In genomic region chr3:118766306-118766669, GRCh38 we compare ENCODE assay signal across 19 cellular contexts.
DNase-seq lines count a peak whose midpoint lies in the region; ATAC-seq and TF ChIP-seq lines count a peak whose summit lies in the region.
"Had no signal": no experiment of that assay in that cellular context is flagged by ENCODE, and none has a peak within 500 bp of the region (broad histone marks: within the 10 kb centered on the region; RNA-seq: fewer than 3 reads in every experiment).

No MANE protein-coding gene starts in this region.

- H3K9me3 ChIP-seq in T-helper 17 cell (ENCODE audit: control insufficient read depth, low read length, poor library complexity, severe bottlenecking), result no peaks in the 10 kb centered on the region
- H3K9me3 ChIP-seq: BLaER1 had no signal

- no peak for DNase-seq in GM10248 (ENCODE audit: extremely low spot score)
- no peak for DNase-seq in T-helper 17 cell
- no peak for DNase-seq in KG1 (lab: John Stamatoyannopoulos, UW)
- DNase-seq in stimulated activated CD4-positive, alpha-beta T cell treated with anti-CD3 and anti-CD28 coated beads, Interleukin-4, amount 100 ng/mL, for 24 hours, result no peak
- DNase-seq: CD8-positive, alpha-beta memory T cell; DMS53; GOT3; NCI-H1105; NCI-H2107; NCI-H510A; NCI-H82; OCI-M1; Right ventricle myocardium superior; T-helper 9 cell had no signal

- no peaks in the 10 kb centered on the region for H3K27me3 Mint-ChIP-seq in T-helper 17 cell
- H3K27me3 Mint-ChIP-seq: CD8-positive, alpha-beta memory T cell had no signal

- peaks cover 2% of the 10 kb centered on the region for H3K36me3 Mint-ChIP-seq in T-helper 17 cell (ENCODE audit: low read depth)
- H3K36me3 Mint-ChIP-seq: CD8-positive, alpha-beta memory T cell had no signal

- no peaks in the 10 kb centered on the region for H3K4me1 Mint-ChIP-seq in T-helper 17 cell
- H3K4me1 Mint-ChIP-seq: CD8-positive, alpha-beta memory T cell had no signal

- POLR2A ChIA-PET in GM10248 (lab: Yijun Ruan, JAX), result no interaction called here

- CTCF ChIA-PET in GM10248 (lab: Yijun Ruan, JAX), result interaction anchor here (1.0 to 2.5 kb wide), 6 partner anchors 22 to 118 kb away, joined by 3 to 10 read pairs (median 4); no protein-coding TSS in a partner anchor

- TF ChIP-seq CTCF in GM10248 (IDR thresholded peaks at IDR 0.05; ENCODE audit: control extremely low read depth, extremely low read depth, low read depth, missing control alignments), result no peak

- no peak overlapping the region for H3K4me3 Mint-ChIP-seq in T-helper 17 cell
- H3K4me3 Mint-ChIP-seq: CD8-positive, alpha-beta memory T cell had no signal

- H3K27ac Mint-ChIP-seq in T-helper 17 cell, result no peak overlapping the region

- ATAC-seq in GM18861 (IDR thresholded peaks at IDR 0.05; ENCODE audit: unreplicated experiment) (peak; percentile 47), GM21619 (IDR thresholded peaks at IDR 0.05; ENCODE audit: unreplicated experiment) (peak; percentile 48), HG02884 (IDR thresholded peaks at IDR 0.05; ENCODE audit: unreplicated experiment) (peak; percentile 82), HG03457 (IDR thresholded peaks at IDR 0.05; ENCODE audit: unreplicated experiment) (peak; percentile 52), T-helper 17 cell (no peak)
